Comparison of ENCODE assay signal across 8 cellular contexts in the genomic region with DNA sequence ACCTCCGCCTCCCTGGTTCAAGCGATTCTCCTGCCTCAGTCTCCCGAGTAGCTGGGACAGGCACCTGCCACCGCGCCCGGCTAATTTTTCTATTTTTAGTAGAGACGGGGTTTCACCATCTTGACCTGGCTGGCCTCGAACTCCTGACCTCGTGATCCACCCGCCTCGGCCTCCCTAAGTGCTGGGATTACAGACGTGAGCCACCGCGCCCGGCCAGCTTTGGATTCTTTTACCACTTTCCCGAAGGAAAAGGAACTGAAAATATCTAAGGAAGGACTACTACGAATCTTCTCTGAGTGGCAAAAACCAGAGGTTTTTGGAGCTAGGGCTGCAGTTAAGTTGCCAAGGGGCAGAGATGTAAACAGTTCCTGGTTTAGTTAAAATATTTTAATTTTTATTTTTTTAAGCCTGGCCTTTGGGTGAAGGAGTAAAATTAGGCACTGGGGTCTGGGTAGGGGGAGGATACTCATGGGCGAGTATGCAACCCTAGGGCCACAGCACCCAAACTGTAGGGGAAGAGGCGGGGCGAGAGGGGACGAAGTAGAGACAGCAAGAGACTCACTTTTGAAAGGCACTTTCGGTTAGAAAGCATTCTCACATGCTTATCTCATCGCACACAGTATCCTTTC. TPM values are rescaled to one million over a fixed set of nuclear protein-coding genes. Genes with fewer than 3 reads are reported as not detected.
DNase-seq lines count a peak whose midpoint lies in the region; ATAC-seq and TF ChIP-seq lines count a peak whose summit lies in the region.

No MANE protein-coding gene starts in this region.

- peaks cover 4% of the 10 kb centered on the region; the same call in 1 of the 2 replicates for H3K36me3 ChIP-seq in Panc1 (ENCODE audit: control insufficient read depth, insufficient read depth, low read length)

- H3K27ac ChIP-seq in Panc1 (ENCODE audit: low read length) (peak overlapping the region; percentile 95), caudate nucleus (ENCODE audit: low read depth, low read length) (peak overlapping the region; percentile 99), temporal lobe (ENCODE audit: low read depth, low read length) (peak overlapping the region; percentile 90)

- BruUV-seq in Panc1 (replicated peaks; lab: Mats Ljungman, UMichigan): TSS peak; percentile 77

- CTCF ChIA-PET in Panc1 (lab: Charles Lee): no interaction called here

- H3K27me3 ChIP-seq in Panc1 (ENCODE audit: control insufficient read depth, insufficient read depth, low read length) (no peaks in the 10 kb centered on the region), mononuclear cell (ENCODE audit: insufficient read depth, low read length) (no peaks in the 10 kb centered on the region)

- H3K4me1 ChIP-seq in Panc1 (ENCODE audit: control insufficient read depth, insufficient read depth, low read length): peaks cover 12% of the 10 kb centered on the region
- peaks cover 31% of the 10 kb centered on the region for H3K4me1 ChIP-seq in mononuclear cell (ENCODE audit: insufficient read depth, low read length)

- in situ Hi-C loops in Panc1 (cut with HindIII; ENCODE audit: low pct_unique_long_range_greater_than_20kb, low sequenced_read_pairs): no loop called here

- TF ChIP-seq CTCF in Panc1 (IDR thresholded peaks at IDR 0.05): no peak

- H3K4me3 ChIP-seq in Panc1 (ENCODE audit: low read depth in 2 of 2, low read length in 2 of 2) (peak overlapping the region; percentile 80 to 82), mononuclear cell (ENCODE audit: low read length) (peak overlapping the region; percentile 75)

- POLR2A ChIA-PET in Panc1 (lab: Charles Lee): interaction anchor here (0.6 to 2.4 kb wide), 2 partner anchors 41 to 977 kb away, joined by 7 to 23 read pairs; partner anchors contain the start of gene UBE2D3

- ATAC-seq in GM21447 (IDR thresholded peaks at IDR 0.05; ENCODE audit: unreplicated experiment) (peak; percentile 48), Panc1 (peak; percentile 71), HG03135 (IDR thresholded peaks at IDR 0.05; ENCODE audit: unreplicated experiment) (no peak)

- intact Hi-C loops in Panc1 (cut with micrococcal nuclease; ENCODE audit: unreplicated experiment): loop anchor here (5.0 kb wide), 1 partner anchor 36 kb away; no protein-coding TSS in a partner anchor

- DNase-seq in Panc1 (ENCODE audit: low read depth, low spot score): no peak
- DNase-seq in caudate nucleus (lab: John Stamatoyannopoulos, UW): peak in 4 of 61 donors; percentile 1 to 42 (median 34)
- DNase-seq in DMS79 treated with DMSO at 0.1 percent for 48 hours (lab: John Stamatoyannopoulos, UW): no peak
- DNase-seq in ecto neural progenitor cell (ENCODE audit: low spot score): no peak

- no peaks in the 10 kb centered on the region for H3K9me3 ChIP-seq in Panc1 (ENCODE audit: control insufficient read depth, insufficient read depth, low read depth, low read length)
- no peaks in the 10 kb centered on the region for H3K9me3 ChIP-seq in mononuclear cell (ENCODE audit: low read depth, low read length)

RNA-seq across cellular contexts. Expression of gene CISD2, which starts 0.5 kb away (rescaled TPM):
- 39.0 TPM for total RNA-seq in Panc1 (2021; ENCODE audit: unreplicated experiment)
- 54.5 TPM for polyA plus RNA-seq in Panc1 (2012; ENCODE audit: insufficient read length)
- 11.9 TPM for total RNA-seq in mononuclear cell
- total RNA-seq in temporal lobe: 20.9 TPM

RNA-seq across cellular contexts. Expression of gene UBE2D3, which starts 40.9 kb away (rescaled TPM):
- 191 TPM for total RNA-seq in Panc1 (2021; ENCODE audit: unreplicated experiment)
- polyA plus RNA-seq in Panc1 (2012; ENCODE audit: insufficient read length): 164 TPM
- 711 TPM for total RNA-seq in mononuclear cell
- total RNA-seq in temporal lobe: 206 TPM
